In genomic region chr18:9950289-9951016, GRCh38 we compare ENCODE assay signal across 15 cellular contexts. TPM values are rescaled to one million over a fixed set of nuclear protein-coding genes. Genes with fewer than 3 reads are reported as not detected.
DNase-seq lines count a peak whose midpoint lies in the region; ATAC-seq, FAIRE-seq and TF ChIP-seq lines count a peak whose summit lies in the region.
"Had no signal": no experiment of that assay in that cellular context is flagged by ENCODE, and none has a peak within 500 bp of the region (broad histone marks: within the 10 kb centered on the region; RNA-seq: fewer than 3 reads in every experiment).

No MANE protein-coding gene starts in this region.

- H3K27me3 ChIP-seq in H9 (ENCODE audit: insufficient read depth, low read length): no peaks in the 10 kb centered on the region
- no peaks in the 10 kb centered on the region for H3K27me3 ChIP-seq in neural progenitor cell
- H3K27me3 ChIP-seq in BE2C: no peaks in the 10 kb centered on the region

- H3K4me1 ChIP-seq in A549 (peaks cover 54% of the 10 kb centered on the region), H9 (ENCODE audit: insufficient read depth, low read length) (no peaks in the 10 kb centered on the region), mucosa of descending colon (ENCODE audit: low read depth) (no peaks in the 10 kb centered on the region), neural progenitor cell (no peaks in the 10 kb centered on the region), BE2C (no peaks in the 10 kb centered on the region)

- H3K27me3 Mint-ChIP-seq in H9 (ENCODE audit: low read depth) (no peaks in the 10 kb centered on the region), glutamatergic neuron (ENCODE audit: unreplicated experiment) (peaks cover 2% of the 10 kb centered on the region), neural progenitor cell (ENCODE audit: insufficient read depth, low read depth) (no peaks in the 10 kb centered on the region)
- H3K27me3 Mint-ChIP-seq: B cell, memory B cell, progenitor cell of endocrine pancreas had no signal

- peak overlapping the region in 2 of 3 experiments; percentile 9 to 78; a peak in 4 of 7 replicates for H3K27ac Mint-ChIP-seq in H9
- H3K27ac Mint-ChIP-seq in glutamatergic neuron (ENCODE audit: unreplicated experiment): peak overlapping the region; percentile 40
- H3K27ac Mint-ChIP-seq in neural progenitor cell: no peak overlapping the region
- H3K27ac Mint-ChIP-seq: B cell, memory B cell, progenitor cell of endocrine pancreas had no signal

- H3K79me1 ChIP-seq in H9 (ENCODE audit: insufficient read depth, low read depth, low read length, poor library complexity, severe bottlenecking): no peaks in the 10 kb centered on the region

- H3K9ac ChIP-seq in H9 (ENCODE audit: extremely low read depth, insufficient read length, low read length): no peak overlapping the region
- H3K9ac ChIP-seq in neural progenitor cell: no peak overlapping the region
- H3K9ac ChIP-seq: KMS-11 had no signal

- H3K4me1 Mint-ChIP-seq in H9 (peaks cover 2% of the 10 kb centered on the region in 2 experiments; a peak in 3 of 4 replicates), glutamatergic neuron (ENCODE audit: low read depth, unreplicated experiment) (peaks cover 33% of the 10 kb centered on the region), neural progenitor cell (peaks cover 6% of the 10 kb centered on the region)

- H3K79me2 ChIP-seq in H9 (ENCODE audit: insufficient read depth, low read length): no peaks in the 10 kb centered on the region
- H3K79me2 ChIP-seq in neural progenitor cell (ENCODE audit: low read depth): peaks cover 13% of the 10 kb centered on the region

- TF ChIP-seq EP300 in A549 (IDR thresholded peaks at IDR 0.05): no peak

- H4K20me1 ChIP-seq in H9 (ENCODE audit: control insufficient read depth, insufficient read depth, insufficient read length) (no peaks in the 10 kb centered on the region), neural progenitor cell (ENCODE audit: low read depth) (peaks cover 20% of the 10 kb centered on the region)

- H2BK20ac ChIP-seq in H9 (ENCODE audit: low read depth, low read length, poor library complexity, severe bottlenecking): no peak overlapping the region

- no peaks in the 10 kb centered on the region for H3K9me3 ChIP-seq in A549
- no peaks in the 10 kb centered on the region for H3K9me3 ChIP-seq in H9 (ENCODE audit: control insufficient read depth, low read depth, low read length)
- no peaks in the 10 kb centered on the region for H3K9me3 ChIP-seq in mucosa of descending colon
- H3K9me3 ChIP-seq in neural progenitor cell (ENCODE audit: low read depth): no peaks in the 10 kb centered on the region
- H3K9me3 ChIP-seq in BE2C: no peaks in the 10 kb centered on the region

- H3K56ac ChIP-seq in H9 (ENCODE audit: insufficient read length, low read depth, low read length): no peak overlapping the region

- H3K23me2 ChIP-seq in H9 (ENCODE audit: insufficient read length, low read depth, low read length, poor library complexity, severe bottlenecking): no peaks in the 10 kb centered on the region

- H4K5ac ChIP-seq in H9 (ENCODE audit: insufficient read length, low read depth, low read length): no peak overlapping the region

- H3K4me3 ChIP-seq in A549 (no peak overlapping the region), mucosa of descending colon (no peak overlapping the region), neural progenitor cell (no peak overlapping the region), BE2C (ENCODE audit: low read depth, low read length) (no peak overlapping the region)

- H3K14ac ChIP-seq in H9 (ENCODE audit: insufficient read depth, low read length): no peak overlapping the region

- H3K9me3 Mint-ChIP-seq in H9: no peaks in the 10 kb centered on the region
- H3K9me3 Mint-ChIP-seq in glutamatergic neuron (ENCODE audit: unreplicated experiment): peaks cover 2% of the 10 kb centered on the region
- no peaks in the 10 kb centered on the region for H3K9me3 Mint-ChIP-seq in neural progenitor cell
- H3K9me3 Mint-ChIP-seq: memory B cell had no signal

- H3K27ac ChIP-seq in A549: peak overlapping the region; percentile 60 to 79; a peak in 5 of 6 replicates
- no peak overlapping the region for H3K27ac ChIP-seq in H9 (ENCODE audit: insufficient read length, low read depth, low read length)
- H3K27ac ChIP-seq in neural progenitor cell: no peak overlapping the region
- H3K27ac ChIP-seq: KMS-11 had no signal

- H2BK5ac ChIP-seq in H9 (ENCODE audit: insufficient read length, low read length): no peak overlapping the region

- TF ChIP-seq POLR2A in A549 (IDR thresholded peaks at IDR 0.05; ENCODE audit: low read length): no peak

- H2BK120ac ChIP-seq in H9 (ENCODE audit: low read depth, low read length, poor library complexity, severe bottlenecking): no peak overlapping the region

- H3K4ac ChIP-seq in H9 (ENCODE audit: low read depth, low read length): no peak overlapping the region

- no peak for ATAC-seq in A549
- no peak for ATAC-seq in mucosa of descending colon

- CTCF ChIA-PET in A549 (lab: Yijun Ruan, JAX): interaction anchor here (0.7 to 2.7 kb wide), 11 partner anchors 8 to 267 kb away, joined by 3 to 16 read pairs (median 3); partner anchors contain the start of gene VAPA

- H3F3A ChIP-seq in neural progenitor cell (ENCODE audit: low read depth): peaks cover 3% of the 10 kb centered on the region

- no peak overlapping the region for H4K91ac ChIP-seq in H9 (ENCODE audit: insufficient read length, low read depth, low read length)

- peaks cover 18 to 49% (median 48%) of the 10 kb centered on the region in 3 experiments; a peak in 6 of 7 replicates for H3K36me3 Mint-ChIP-seq in H9 (ENCODE audit: insufficient read depth in 1 of 3, low read depth in 3 of 3)
- no peaks in the 10 kb centered on the region for H3K36me3 Mint-ChIP-seq in glutamatergic neuron (ENCODE audit: unreplicated experiment)
- H3K36me3 Mint-ChIP-seq in neural progenitor cell: peaks cover 32% of the 10 kb centered on the region

- H4K8ac ChIP-seq in H9 (replicated peaks; ENCODE audit: insufficient read length, low read depth, low read length): no peak overlapping the region

- H3K36me3 ChIP-seq in mucosa of descending colon (ENCODE audit: low read depth) (no peaks in the 10 kb centered on the region), neural progenitor cell (peaks cover 4% of the 10 kb centered on the region), BE2C (peaks cover 3% of the 10 kb centered on the region; the same call in 1 of the 2 replicates)

- H3K4me2 ChIP-seq in A549 (0 out of 3 replicates have a peak overlapping the region, but pooled peaks have one; percentile 3), H9 (ENCODE audit: insufficient read depth, insufficient read length, low read length) (no peak overlapping the region), neural progenitor cell (no peak overlapping the region)
- H3K4me2 ChIP-seq: KMS-11 had no signal

- intact Hi-C loops in mucosa of descending colon (cut with DNase I, micrococcal nuclease): no loop called here

- H3K23ac ChIP-seq in H9 (ENCODE audit: insufficient read length, low read depth, low read length): no peak overlapping the region

- H3K4me3 Mint-ChIP-seq in H9 (no peak overlapping the region), glutamatergic neuron (ENCODE audit: unreplicated experiment) (no peak overlapping the region), neural progenitor cell (no peak overlapping the region)
- H3K4me3 Mint-ChIP-seq: B cell, memory B cell had no signal

- no peak overlapping the region for H2AFZ ChIP-seq in H9 (ENCODE audit: low read length)
- no peak overlapping the region for H2AFZ ChIP-seq in neural progenitor cell (replicated peaks)

- 77% methylated on average over 3 of the region's 3 CpGs for WGBS in A549 (ENCODE audit: missing lambda C conversion rate)
- no CpG with 5 or more reads among the region's 3 CpGs for WGBS in H9 (ENCODE audit: extremely low coverage, insufficient read length, low lambda C conversion rate)

- no peak overlapping the region for H2BK12ac ChIP-seq in H9 (ENCODE audit: insufficient read length, low read depth, low read length)

- no peak overlapping the region for H2AK5ac ChIP-seq in H9 (ENCODE audit: insufficient read length, low read length)

- DNase-seq in A549 (ENCODE audit: low read depth in 1 of 2, low spot score in 1 of 2) (no peak), H9 (no peak), amniotic epithelial cell (ENCODE audit: low read depth) (peak; percentile 75), glutamatergic neuron (no peak), mucosa of descending colon (no peak), hypothalamus (lab: John Stamatoyannopoulos, UW) (no peak), neural progenitor cell (ENCODE audit: low spot score) (no peak), BE2C (no peak)
- DNase-seq: SIG-M5; stimulated activated CD4-positive, alpha-beta T cell treated with anti-CD3 and anti-CD28 coated beads, Interleukin-4, amount 100 ng/mL, for 4 hours had no signal

- TF ChIP-seq CTCF in A549 (IDR thresholded peaks at IDR 0.05) (no peak), H9 (conservative IDR thresholded peaks at IDR 0.05) (no peak), glutamatergic neuron (IDR thresholded peaks at IDR 0.05; ENCODE audit: partially characterized antibody, unreplicated experiment) (no peak), mucosa of descending colon (IDR thresholded peaks at IDR 0.05) (no peak), neural progenitor cell (IDR thresholded peaks at IDR 0.05) (no peak), BE2C (IDR thresholded peaks at IDR 0.05; ENCODE audit: low read depth, low read length) (no peak)

- H3T11ph ChIP-seq in H9 (ENCODE audit: low read length): no peak overlapping the region

- FAIRE-seq in A549 (lab: Jason Lieb, UNC): no peak
- FAIRE-seq: colon had no signal

- no peak overlapping the region for H3K18ac ChIP-seq in H9 (ENCODE audit: insufficient read length, low read depth, low read length)

- no peak for TF ChIP-seq RAD21 in A549 (conservative IDR thresholded peaks at IDR 0.05 in 1 of 2, IDR thresholded peaks at IDR 0.05 in 1 of 2)

- POLR2A ChIA-PET in A549 (lab: Yijun Ruan, JAX): no interaction called here

- H2BK15ac ChIP-seq in H9 (ENCODE audit: low read depth, low read length): no peak overlapping the region

TF ChIP-seq in A549, 52 proteins besides CTCF, POLR2A, EP300 and RAD21 (continues in another document):
- TF ChIP-seq TFCP2L1 (CRISPR knock-in tag; IDR thresholded peaks at IDR 0.05): no peak
- TF ChIP-seq NR3C1 (IDR thresholded peaks at IDR 0.05): no peak
- no peak for TF ChIP-seq TP53 (CRISPR knock-in tag; IDR thresholded peaks at IDR 0.05)

RNA-seq across cellular contexts. Expression of gene VAPA, which starts 36.6 kb away (rescaled TPM):
- polyA plus RNA-seq in A549 (2011; rRNA removed) (356 and 391 TPM in 2 replicates), A549 (2017; fragmentation: RNase III; extraction: RNeasy Plus Mini Kit Qiagen cat#74134 plus additional on column Dnase treatment) (158 to 166 TPM (median 161 TPM) in 3 replicates)
- polyA plus RNA-seq in A549 (2012; cell fraction: cytosol; rRNA removed): 99.8 and 102 TPM in 2 replicates
- 37.3 and 47.0 TPM in 2 replicates for polyA plus RNA-seq in A549 (2012; cell fraction: nucleus; rRNA removed)
- 72.5 and 89.1 TPM in 2 replicates for polyA minus RNA-seq in A549 (2011; rRNA and poly(A)+ RNA removed)
- total RNA-seq in H9 (2021) (126 and 141 TPM in 2 replicates), glutamatergic neuron (ENCODE audit: unreplicated experiment) (187 TPM), mucosa of descending colon (100 to 1,000 TPM; 240 to 333 (median 273) TPM), neural progenitor cell (ENCODE audit: low replicate concordance) (165 and 285 TPM in 2 replicates)
- polyA plus RNA-seq in BE2C (2012; ENCODE audit: insufficient read depth, insufficient read length, low read depth): 103 TPM

Comparison
In these comparisons a context has a peak if more than half of its experiments do, and no peak if none do; other contexts are left out.
1. H3K27ac ChIP-seq: peak in A549 (2 of 2); none in H9 (single experiment) and neural progenitor cell (single experiment).